Comparison of ENCODE assay signal across 1 cellular context in genomic region chr1:183080406-183080805, GRCh38.
TF ChIP-seq lines count a peak whose summit lies in the region.

No MANE protein-coding gene starts in this region.

TF ChIP-seq in GM12878, 131 proteins besides CTCF, POLR2A, EP300 and RAD21:
- TF ChIP-seq SUPT20H (IDR thresholded peaks at IDR 0.05; ENCODE audit: borderline replicate concordance, control insufficient read depth, low read depth, low read length) (no peak), SP1 (IDR thresholded peaks at IDR 0.05; ENCODE audit: low read depth, low read length) (no peak), TCF7 (IDR thresholded peaks at IDR 0.05; ENCODE audit: borderline replicate concordance) (no peak), ZBTB40 (IDR thresholded peaks at IDR 0.05; ENCODE audit: borderline replicate concordance) (no peak), FOS (IDR thresholded peaks at IDR 0.05; ENCODE audit: borderline replicate concordance, extremely low read depth, insufficient read length) (no peak), ZNF592 (IDR thresholded peaks at IDR 0.05) (no peak), TBL1XR1 (IDR thresholded peaks at IDR 0.05; ENCODE audit: low read depth, low read length) (no peak)
